Comparison of ENCODE assay signal across 15 cellular contexts in genomic region chr11:64095286-64095825, GRCh38. TPM values are rescaled to one million over a fixed set of nuclear protein-coding genes. Genes with fewer than 3 reads are reported as not detected.
A peak's percentile ranks its signal among the peaks of the same experiment; 100 is the strongest.
DNase-seq lines count a peak whose midpoint lies in the region; ATAC-seq and TF ChIP-seq lines count a peak whose summit lies in the region.
"Had no signal": no experiment of that assay in that cellular context is flagged by ENCODE, and none has a peak within 500 bp of the region (broad histone marks: within the 10 kb centered on the region; RNA-seq: fewer than 3 reads in every experiment).

No MANE protein-coding gene starts in this region.

- H3K4me3 ChIP-seq in adrenal gland: no peak overlapping the region
- no peak overlapping the region for H3K4me3 ChIP-seq in CD8-positive, alpha-beta T cell (ENCODE audit: low read depth, low read length)
- H3K4me3 ChIP-seq: MG63, prostate gland had no signal

- H3K27ac ChIP-seq in caudate nucleus (ENCODE audit: low read depth, low read length) (peak overlapping the region; percentile 81), adrenal gland (no peak overlapping the region)
- no peak overlapping the region for H3K27ac ChIP-seq in CD8-positive, alpha-beta T cell (ENCODE audit: low read depth, low read length)
- H3K27ac ChIP-seq: prostate gland had no signal

- no peak for TF ChIP-seq CTCF in nephron progenitor cell (IDR thresholded peaks at IDR 0.05)
- no peak for TF ChIP-seq CTCF in adrenal gland (IDR thresholded peaks at IDR 0.05)
- TF ChIP-seq CTCF in CD8-positive, alpha-beta T cell (IDR thresholded peaks at IDR 0.05): no peak

- intact Hi-C loops in adrenal gland (cut with DNase I): no loop called here
- intact Hi-C loops in CD8-positive, alpha-beta T cell (cut with DNase I, micrococcal nuclease): no loop called here

- no peaks in the 10 kb centered on the region for H3K27me3 ChIP-seq in adrenal gland
- no peaks in the 10 kb centered on the region for H3K27me3 ChIP-seq in CD8-positive, alpha-beta T cell (ENCODE audit: insufficient read depth, low read length)
- H3K27me3 ChIP-seq: MG63 had no signal

- 76 to 87% (median 82%) methylated on average over 5 to 10 of the region's 10 CpGs for WGBS in adrenal gland, 4 donors

- DNase-seq in NCI-H1694 treated with DMSO at 0.1 percent for 48 hours (lab: John Stamatoyannopoulos, UW) (peak; percentile 16), NCI-H1694 (lab: John Stamatoyannopoulos, UW) (no peak), caudate nucleus (lab: John Stamatoyannopoulos, UW) (peak in 5 of 61 donors; percentile 20 to 67 (median 33)), nephron progenitor cell (no peak), adrenal gland (no peak)
- no peak for DNase-seq in CD8-positive, alpha-beta T cell
- no peak for DNase-seq in activated CD4-positive, alpha-beta T cell treated with anti-CD3 and anti-CD28 coated beads, Interleukin-2, amount 50 U/mL, for 48 hours
- DNase-seq: aorta; CD8-positive, alpha-beta memory T cell; GF-D8; MG63; NCI-H510A had no signal

- H3K36me3 Mint-ChIP-seq in nephron progenitor cell (ENCODE audit: low read depth): no peaks in the 10 kb centered on the region
- H3K36me3 Mint-ChIP-seq in CD8-positive, alpha-beta T cell: no peaks in the 10 kb centered on the region
- H3K36me3 Mint-ChIP-seq: CD8-positive, alpha-beta memory T cell had no signal

- H3K27ac Mint-ChIP-seq in nephron progenitor cell: peak overlapping the region; percentile 21
- H3K27ac Mint-ChIP-seq in CD8-positive, alpha-beta T cell: no peak overlapping the region
- H3K27ac Mint-ChIP-seq: activated T-helper 1 cell treated with anti-CD3 and anti-CD28 coated beads, Interleukin-12 subunit alpha, Interleukin-12 subunit beta, Interleukin-2, Interleukin-4 antibody, amounts not matched to agents 30 ng/mL and 10 ng/mL and 1 ng/mL, durations not matched to agents 14 hours and 24 hours and 36 hours had no signal

- no peaks in the 10 kb centered on the region for H3K9me3 ChIP-seq in adrenal gland (replicated peaks in 1 of 3)
- no peaks in the 10 kb centered on the region for H3K9me3 ChIP-seq in CD8-positive, alpha-beta T cell (ENCODE audit: low read length)
- H3K9me3 ChIP-seq: MG63, prostate gland had no signal

- H3K4me1 Mint-ChIP-seq in nephron progenitor cell: peaks cover 54% of the 10 kb centered on the region
- H3K4me1 Mint-ChIP-seq in CD8-positive, alpha-beta T cell (ENCODE audit: low read depth): no peaks in the 10 kb centered on the region
- H3K4me1 Mint-ChIP-seq: CD8-positive, alpha-beta memory T cell had no signal

- H3K27me3 Mint-ChIP-seq in nephron progenitor cell (ENCODE audit: low read depth, poor library complexity): peaks cover 26% of the 10 kb centered on the region
- no peaks in the 10 kb centered on the region for H3K27me3 Mint-ChIP-seq in CD8-positive, alpha-beta T cell (ENCODE audit: low read depth)

- ATAC-seq in HG02981 (IDR thresholded peaks at IDR 0.05; ENCODE audit: unreplicated experiment): no peak
- ATAC-seq in CD8-positive, alpha-beta T cell: no peak

- POLR2A ChIA-PET in CD8-positive, alpha-beta T cell (lab: Charles Lee): no interaction called here

- H3K9me3 Mint-ChIP-seq in nephron progenitor cell: no peaks in the 10 kb centered on the region
- H3K9me3 Mint-ChIP-seq in CD8-positive, alpha-beta T cell: no peaks in the 10 kb centered on the region
- H3K9me3 Mint-ChIP-seq: activated T-helper 1 cell treated with anti-CD3 and anti-CD28 coated beads, Interleukin-12 subunit alpha, Interleukin-12 subunit beta, Interleukin-2, Interleukin-4 antibody, amounts not matched to agents 30 ng/mL and 10 ng/mL and 1 ng/mL, durations not matched to agents 14 hours and 24 hours and 36 hours; CD8-positive, alpha-beta memory T cell had no signal

- TF ChIP-seq POLR2A in adrenal gland (IDR thresholded peaks at IDR 0.05): no peak

- no peak overlapping the region for H3K4me3 Mint-ChIP-seq in nephron progenitor cell
- no peak overlapping the region for H3K4me3 Mint-ChIP-seq in CD8-positive, alpha-beta T cell
- H3K4me3 Mint-ChIP-seq: activated T-helper 1 cell treated with anti-CD3 and anti-CD28 coated beads, Interleukin-12 subunit alpha, Interleukin-12 subunit beta, Interleukin-2, Interleukin-4 antibody, amounts not matched to agents 30 ng/mL and 10 ng/mL and 1 ng/mL, durations not matched to agents 14 hours and 24 hours and 36 hours had no signal

- no peaks in the 10 kb centered on the region for H3K36me3 ChIP-seq in adrenal gland (replicated peaks in 1 of 2)
- no peaks in the 10 kb centered on the region for H3K36me3 ChIP-seq in CD8-positive, alpha-beta T cell (ENCODE audit: insufficient read depth, low read length)
- H3K36me3 ChIP-seq: MG63, prostate gland had no signal

- CTCF ChIA-PET in CD8-positive, alpha-beta T cell (lab: Charles Lee): interaction anchor here (1.2 kb wide), 1 partner anchor 95 kb away, joined by 3 read pairs; no protein-coding TSS in a partner anchor

- peaks cover 8 to 23% of the 10 kb centered on the region in 2 donors for H3K4me1 ChIP-seq in adrenal gland (replicated peaks in 1 of 2)
- no peaks in the 10 kb centered on the region for H3K4me1 ChIP-seq in CD8-positive, alpha-beta T cell (ENCODE audit: insufficient read depth, low read length)
- H3K4me1 ChIP-seq: prostate gland had no signal

RNA-seq across cellular contexts. Expression of gene FLRT1, which starts 59.6 kb away (rescaled TPM):
- 10 to 100 TPM in 1 of 8 donors, 1 to 10 TPM in 2, under 1 TPM in 1, not detected in 4; 0.69 to 11.1 (median 4.7) TPM for total RNA-seq in adrenal gland
- polyA plus RNA-seq in adrenal gland: 1 to 10 TPM in 2 of 3 donors, under 1 TPM in 1; 0.54 to 5.0 (median 2.4) TPM
- not detected for total RNA-seq in CD8-positive, alpha-beta T cell
- total RNA-seq: activated T-helper 1 cell treated with anti-CD3 and anti-CD28 coated beads, Interleukin-12 subunit alpha, Interleukin-12 subunit beta, Interleukin-2, Interleukin-4 antibody, amounts not matched to agents 30 ng/mL and 10 ng/mL and 1 ng/mL, durations not matched to agents 14 hours and 24 hours and 36 hours; CD8-positive, alpha-beta memory T cell had no signal
- polyA plus RNA-seq: aorta; CD8-positive, alpha-beta memory T cell had no signal
